ENCODE assay signal across 8 cellular contexts in the genomic region with DNA sequence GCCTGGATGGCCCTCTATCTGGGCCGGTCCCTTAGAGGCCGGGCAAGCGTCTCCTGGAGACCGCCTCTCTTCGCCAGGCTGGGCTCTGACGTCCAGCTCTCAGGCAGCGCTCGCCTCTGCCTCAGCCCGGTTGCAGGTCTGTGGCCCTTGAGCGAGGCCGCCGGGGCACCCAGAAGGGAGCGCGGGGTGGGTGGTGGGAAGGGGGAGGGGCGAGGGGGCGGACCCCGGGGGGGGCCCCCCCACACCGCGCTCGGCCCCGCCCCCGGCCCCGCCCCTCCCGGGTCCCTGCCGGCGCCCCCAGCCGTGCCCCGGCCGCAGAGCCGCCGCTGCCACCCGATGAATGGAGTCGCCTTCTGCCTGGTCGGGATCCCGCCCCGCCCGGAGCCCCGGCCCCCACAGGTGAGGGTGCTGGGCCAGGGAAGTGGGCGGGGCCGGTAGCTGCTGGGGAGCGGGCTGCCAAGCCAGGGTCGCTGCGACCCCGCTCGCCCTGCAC. TPM values are rescaled to one million over a fixed set of nuclear protein-coding genes. Genes with fewer than 3 reads are reported as not detected.
A peak's percentile ranks its signal among the peaks of the same experiment; 100 is the strongest.
DNase-seq lines count a peak whose midpoint lies in the region; ATAC-seq and TF ChIP-seq lines count a peak whose summit lies in the region.

A gene with protein sequence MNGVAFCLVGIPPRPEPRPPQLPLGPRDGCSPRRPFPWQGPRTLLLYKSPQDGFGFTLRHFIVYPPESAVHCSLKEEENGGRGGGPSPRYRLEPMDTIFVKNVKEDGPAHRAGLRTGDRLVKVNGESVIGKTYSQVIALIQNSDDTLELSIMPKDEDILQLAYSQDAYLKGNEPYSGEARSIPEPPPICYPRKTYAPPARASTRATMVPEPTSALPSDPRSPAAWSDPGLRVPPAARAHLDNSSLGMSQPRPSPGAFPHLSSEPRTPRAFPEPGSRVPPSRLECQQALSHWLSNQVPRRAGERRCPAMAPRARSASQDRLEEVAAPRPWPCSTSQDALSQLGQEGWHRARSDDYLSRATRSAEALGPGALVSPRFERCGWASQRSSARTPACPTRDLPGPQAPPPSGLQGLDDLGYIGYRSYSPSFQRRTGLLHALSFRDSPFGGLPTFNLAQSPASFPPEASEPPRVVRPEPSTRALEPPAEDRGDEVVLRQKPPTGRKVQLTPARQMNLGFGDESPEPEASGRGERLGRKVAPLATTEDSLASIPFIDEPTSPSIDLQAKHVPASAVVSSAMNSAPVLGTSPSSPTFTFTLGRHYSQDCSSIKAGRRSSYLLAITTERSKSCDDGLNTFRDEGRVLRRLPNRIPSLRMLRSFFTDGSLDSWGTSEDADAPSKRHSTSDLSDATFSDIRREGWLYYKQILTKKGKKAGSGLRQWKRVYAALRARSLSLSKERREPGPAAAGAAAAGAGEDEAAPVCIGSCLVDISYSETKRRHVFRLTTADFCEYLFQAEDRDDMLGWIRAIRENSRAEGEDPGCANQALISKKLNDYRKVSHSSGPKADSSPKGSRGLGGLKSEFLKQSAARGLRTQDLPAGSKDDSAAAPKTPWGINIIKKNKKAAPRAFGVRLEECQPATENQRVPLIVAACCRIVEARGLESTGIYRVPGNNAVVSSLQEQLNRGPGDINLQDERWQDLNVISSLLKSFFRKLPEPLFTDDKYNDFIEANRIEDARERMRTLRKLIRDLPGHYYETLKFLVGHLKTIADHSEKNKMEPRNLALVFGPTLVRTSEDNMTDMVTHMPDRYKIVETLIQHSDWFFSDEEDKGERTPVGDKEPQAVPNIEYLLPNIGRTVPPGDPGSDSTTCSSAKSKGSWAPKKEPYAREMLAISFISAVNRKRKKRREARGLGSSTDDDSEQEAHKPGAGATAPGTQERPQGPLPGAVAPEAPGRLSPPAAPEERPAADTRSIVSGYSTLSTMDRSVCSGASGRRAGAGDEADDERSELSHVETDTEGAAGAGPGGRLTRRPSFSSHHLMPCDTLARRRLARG (N-terminal part only) (plus strand): TSS at position 315 of the 493 bp plus-strand sequence. CDS start 22 bp downstream, at position 337.

- peaks cover 48% of the 10 kb centered on the region for H3K27me3 Mint-ChIP-seq in dendritic cell treated with granulocyte-macrophage colony-stimulating factor and Interleukin-4, amounts not matched to agents 40 ng/mL and 50 ng/mL, for 4 days

- H3K4me1 ChIP-seq in spleen = peaks cover 10 to 97% (median 65%) of the 10 kb centered on the region in 6 donors

- no peak for ATAC-seq in HG02678 (IDR thresholded peaks at IDR 0.05; ENCODE audit: unreplicated experiment)

- H3K9me3 ChIP-seq in spleen = no peaks in the 10 kb centered on the region

- 0 to 2% (median 1%) methylated on average over 14 to 45 of the region's 45 CpGs for WGBS in spleen, 5 donors

- H3K27me3 ChIP-seq in HL-60 (ENCODE audit: insufficient read depth, poor library complexity, severe bottlenecking) (no peaks in the 10 kb centered on the region), spleen (replicated peaks in 1 of 7) (peaks cover 0 to 61% (median 0%) of the 10 kb centered on the region in 7 donors)

- H3K27ac ChIP-seq in HL-60 (replicated peaks) (peak within 1 kb of the TSS; percentile 78), spleen (peak within 1 kb of the TSS; percentile 53 to 90 (median 86))

- TF ChIP-seq CTCF in HL-60 (IDR thresholded peaks at IDR 0.05; ENCODE audit: insufficient read depth, low read length) (no peak), spleen (IDR thresholded peaks at IDR 0.05 in 8 of 11, conservative IDR thresholded peaks at IDR 0.05 in 3 of 11) (no peak)

- H3K36me3 Mint-ChIP-seq in dendritic cell treated with granulocyte-macrophage colony-stimulating factor and Interleukin-4, amounts not matched to agents 40 ng/mL and 50 ng/mL, for 4 days (ENCODE audit: low read depth) = no peaks in the 10 kb centered on the region

- peak within 1 kb of the TSS; percentile 78 for H3K4me3 ChIP-seq in HL-60 (replicated peaks; ENCODE audit: insufficient read depth, low read length)
- peak within 1 kb of the TSS; percentile 67 to 94 (median 86) for H3K4me3 ChIP-seq in spleen

- H3K4me1 Mint-ChIP-seq in dendritic cell treated with granulocyte-macrophage colony-stimulating factor and Interleukin-4, amounts not matched to agents 40 ng/mL and 50 ng/mL, for 4 days (ENCODE audit: low read depth) = peaks cover 50% of the 10 kb centered on the region

- H3K36me3 ChIP-seq in spleen = no peaks in the 10 kb centered on the region

- DNase-seq in AG08396 (ENCODE audit: low spot score) = peak; percentile 93
- DNase-seq in HL-60 (ENCODE audit: low read depth in 1 of 2, low spot score in 1 of 2) = peak in 1 of 2 experiments; percentile 52
- DNase-seq in activated CD4-positive, alpha-beta T cell treated with anti-CD3 and anti-CD28 coated beads for 4 hours = peak; percentile 22 to 41
- DNase-seq in kidney glomerular epithelial cell (lab: John Stamatoyannopoulos, UW) = peak; percentile 63
- DNase-seq in spleen = peak; percentile 87
- no peak for DNase-seq in SIG-M5 (lab: John Stamatoyannopoulos, UW)

- no peaks in the 10 kb centered on the region for H3K9me3 Mint-ChIP-seq in dendritic cell treated with granulocyte-macrophage colony-stimulating factor and Interleukin-4, amounts not matched to agents 40 ng/mL and 50 ng/mL, for 4 days

- intact Hi-C loops in dendritic cell treated with granulocyte-macrophage colony-stimulating factor and Interleukin-4, amounts not matched to agents 40 ng/mL and 50 ng/mL, for 4 days (cut with micrococcal nuclease) = loop anchor here (10.0 kb wide), 1 partner anchor 237 kb away; no protein-coding TSS in a partner anchor
- intact Hi-C loops in spleen (cut with DNase I; ENCODE audit: low total_unique reads) = loop anchor here (10.0 kb wide), 1 partner anchor 57 kb away; no protein-coding TSS in a partner anchor

- peak within 1 kb of the TSS; percentile 71 for H3K4me3 Mint-ChIP-seq in dendritic cell treated with granulocyte-macrophage colony-stimulating factor and Interleukin-4, amounts not matched to agents 40 ng/mL and 50 ng/mL, for 4 days

- TF ChIP-seq POLR2A in spleen (IDR thresholded peaks at IDR 0.05) = no peak

- peak within 1 kb of the TSS; percentile 42 for H3K27ac Mint-ChIP-seq in dendritic cell treated with granulocyte-macrophage colony-stimulating factor and Interleukin-4, amounts not matched to agents 40 ng/mL and 50 ng/mL, for 4 days

RNA-seq across cellular contexts. Expression of the gene that starts here (rescaled TPM):
- 100 to 1,000 TPM in 4 of 7 donors, 10 to 100 TPM in 3; 60.5 to 250 (median 109) TPM for total RNA-seq in spleen
- polyA plus RNA-seq in spleen = 10 to 100 TPM in 1 of 3 donors, 1 to 10 TPM in 2; 7.5 to 35.4 (median 9.0) TPM
